15 cellular contexts compared by ENCODE assay signal in genomic region chr5:127296321-127296720, GRCh38. TPM values are rescaled to one million over a fixed set of nuclear protein-coding genes. Genes with fewer than 3 reads are reported as not detected.
DNase-seq lines count a peak whose midpoint lies in the region; ATAC-seq and TF ChIP-seq lines count a peak whose summit lies in the region.
"Had no signal": no experiment of that assay in that cellular context is flagged by ENCODE, and none has a peak within 500 bp of the region (broad histone marks: within the 10 kb centered on the region; RNA-seq: fewer than 3 reads in every experiment).

No MANE protein-coding gene starts in this region.

- no peaks in the 10 kb centered on the region for H3F3A ChIP-seq in PC-3 (ENCODE audit: low read length, unreplicated experiment)

- peak; percentile 19 for DNase-seq in Caki2 (ENCODE audit: low read depth)
- peak; percentile 86 for DNase-seq in PC-3
- peak; percentile 40 for DNase-seq in dermis blood vessel endothelial cell
- DNase-seq in non-pigmented ciliary epithelial cell (ENCODE audit: low read depth): peak; percentile 34
- DNase-seq in activated CD8-positive, alpha-beta T cell treated with anti-CD3 and anti-CD28 coated beads, Interleukin-2, amount 10 ng/mL, durations not matched to agents 7 days and 5 days: no peak
- no peak for DNase-seq in HK-2 (ENCODE audit: unreplicated experiment)
- DNase-seq: activated T-cell treated with anti-CD3 and anti-CD28 coated beads for 4 hours; BE2C; MM.1S; stimulated activated CD4-positive, alpha-beta T cell treated with anti-CD3 and anti-CD28 coated beads, Interleukin-1b, Interleukin-23, amount 100 ng/mL, for 48 hours; stimulated activated CD8-positive, alpha-beta memory T cell treated with anti-CD3 and anti-CD28 coated beads, Interleukin-4, amount 100 ng/mL, for 48 hours had no signal

- H3K4me3 Mint-ChIP-seq in activated CD8-positive, alpha-beta T cell treated with anti-CD3 and anti-CD28 coated beads, Interleukin-2, amount 10 ng/mL, durations not matched to agents 7 days and 5 days: no peak overlapping the region
- H3K4me3 Mint-ChIP-seq: type B pancreatic cell, WTC11 had no signal

- no peaks in the 10 kb centered on the region for H3K9me3 ChIP-seq in PC-3 (ENCODE audit: low read length)
- H3K9me3 ChIP-seq: BE2C had no signal

- H2AFZ ChIP-seq in PC-3 (ENCODE audit: low read length): no peak overlapping the region

- H3K27ac Mint-ChIP-seq in activated CD8-positive, alpha-beta T cell treated with anti-CD3 and anti-CD28 coated beads, Interleukin-2, amount 10 ng/mL, durations not matched to agents 7 days and 5 days: no peak overlapping the region
- H3K27ac Mint-ChIP-seq: type B pancreatic cell, WTC11 had no signal

- peaks cover 4% of the 10 kb centered on the region; the same call in 1 of the 2 replicates for H3K4me1 ChIP-seq in PC-3 (ENCODE audit: insufficient read depth, low read length)
- H3K4me1 ChIP-seq: BE2C had no signal

- POLR2A ChIA-PET in PC-3 (lab: Charles Lee; ENCODE audit: unreplicated experiment): no interaction called here
- POLR2A ChIA-PET in activated CD8-positive, alpha-beta T cell treated with anti-CD3 and anti-CD28 coated beads, Interleukin-2, amount 10 ng/mL, durations not matched to agents 7 days and 5 days (lab: Charles Lee): no interaction called here

- peaks cover 39% of the 10 kb centered on the region for H3K27me3 Mint-ChIP-seq in activated CD8-positive, alpha-beta T cell treated with anti-CD3 and anti-CD28 coated beads, Interleukin-2, amount 10 ng/mL, durations not matched to agents 7 days and 5 days (ENCODE audit: low read depth)

- CTCF ChIA-PET in PC-3 (lab: Charles Lee): no interaction called here
- CTCF ChIA-PET in activated CD8-positive, alpha-beta T cell treated with anti-CD3 and anti-CD28 coated beads, Interleukin-2, amount 10 ng/mL, durations not matched to agents 7 days and 5 days (lab: Charles Lee): no interaction called here

- H3K36me3 Mint-ChIP-seq in activated CD8-positive, alpha-beta T cell treated with anti-CD3 and anti-CD28 coated beads, Interleukin-2, amount 10 ng/mL, durations not matched to agents 7 days and 5 days (ENCODE audit: low read depth): no peaks in the 10 kb centered on the region
- H3K36me3 Mint-ChIP-seq: type B pancreatic cell, WTC11 had no signal

- no peak overlapping the region for H3K9ac ChIP-seq in PC-3 (ENCODE audit: low read length)

- no peak overlapping the region for H3K4me2 ChIP-seq in PC-3 (ENCODE audit: low read length)

- no peak overlapping the region for H3K27ac ChIP-seq in PC-3 (ENCODE audit: low read length)

- H4K20me1 ChIP-seq in PC-3 (ENCODE audit: low read length): no peaks in the 10 kb centered on the region

- H3K4me3 ChIP-seq in PC-3 (ENCODE audit: low read length): no peak overlapping the region

- ATAC-seq in PC-3 (peak; percentile 49), GM18861 (IDR thresholded peaks at IDR 0.05; ENCODE audit: unreplicated experiment) (no peak), HG03521 (IDR thresholded peaks at IDR 0.05; ENCODE audit: unreplicated experiment) (no peak)
- no peak for ATAC-seq in activated CD8-positive, alpha-beta T cell treated with anti-CD3 and anti-CD28 coated beads, Interleukin-2, amount 10 ng/mL, durations not matched to agents 7 days and 5 days
- ATAC-seq: WTC11 had no signal

- H3K9me2 ChIP-seq in PC-3 (replicated peaks; ENCODE audit: low read length): no peaks in the 10 kb centered on the region

- H3K4me1 Mint-ChIP-seq in activated CD8-positive, alpha-beta T cell treated with anti-CD3 and anti-CD28 coated beads, Interleukin-2, amount 10 ng/mL, durations not matched to agents 7 days and 5 days (ENCODE audit: low read depth): no peaks in the 10 kb centered on the region

- no TSS peak for BruUV-seq in PC-3 (replicated peaks; lab: Mats Ljungman, UMichigan)

- H3K36me3 ChIP-seq in PC-3 (ENCODE audit: low read depth, low read length): no peaks in the 10 kb centered on the region
- H3K36me3 ChIP-seq: BE2C had no signal

- H3K79me2 ChIP-seq in PC-3 (ENCODE audit: low read length): no peaks in the 10 kb centered on the region

- peaks cover 39% of the 10 kb centered on the region for H3K27me3 ChIP-seq in PC-3 (ENCODE audit: low read length)

- in situ Hi-C loops in Caki2 (cut with HindIII; ENCODE audit: low pct_unique_long_range_greater_than_20kb, low sequenced_read_pairs): no loop called here

- intact Hi-C loops in PC-3 (cut with micrococcal nuclease): no loop called here

- TF ChIP-seq CTCF in PC-3 (conservative IDR thresholded peaks at IDR 0.05; ENCODE audit: low read depth, low read length): no peak

- H3K9me3 Mint-ChIP-seq in activated CD8-positive, alpha-beta T cell treated with anti-CD3 and anti-CD28 coated beads, Interleukin-2, amount 10 ng/mL, durations not matched to agents 7 days and 5 days (ENCODE audit: insufficient read depth): no peaks in the 10 kb centered on the region
- H3K9me3 Mint-ChIP-seq: type B pancreatic cell, WTC11 had no signal

RNA-seq across cellular contexts. Expression of gene MEGF10, which starts 5.7 kb away (rescaled TPM):
- total RNA-seq in Caki2 (2014; rRNA removed; shearing (Covaris generic); ENCODE audit: low replicate concordance): not detected in 2 replicates
- not detected in 2 replicates for total RNA-seq in PC-3 (2014; rRNA removed)
- total RNA-seq in dermis blood vessel endothelial cell: 0.37 and 1.4 TPM in 2 replicates
- total RNA-seq in activated CD8-positive, alpha-beta T cell treated with anti-CD3 and anti-CD28 coated beads, Interleukin-2, amount 10 ng/mL, durations not matched to agents 7 days and 5 days: not detected

Comparison
In these comparisons a context has a peak if more than half of its experiments do, and no peak if none do; other contexts are left out.
1. DNase-seq: peak in Caki2 (single experiment), PC-3 (single experiment), dermis blood vessel endothelial cell (single experiment) and non-pigmented ciliary epithelial cell (single experiment); none in activated CD8-positive, alpha-beta T cell treated with anti-CD3 and anti-CD28 coated beads, Interleukin-2, amount 10 ng/mL, durations not matched to agents 7 days and 5 days (single experiment) and HK-2 (single experiment).